In the genomic region with DNA sequence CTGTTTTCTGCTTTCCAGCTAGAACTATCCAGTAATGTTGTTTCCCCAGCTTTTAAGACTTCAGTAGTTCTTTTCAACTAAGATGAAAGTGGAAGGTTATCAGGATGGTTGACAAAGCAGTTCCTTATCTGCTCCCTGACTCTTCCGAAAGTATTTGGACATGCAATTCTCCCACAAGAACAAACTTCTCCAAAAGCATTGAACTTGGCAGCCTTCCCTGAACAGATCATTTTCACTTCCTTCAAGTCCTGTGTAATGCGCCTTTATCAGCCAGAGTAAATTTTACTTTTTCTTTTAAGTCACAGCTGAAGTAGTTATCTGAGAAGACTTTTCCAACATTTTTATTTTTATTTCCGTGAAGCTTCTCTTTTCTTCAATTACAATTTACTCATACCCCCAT, we compare ENCODE assay signal across 1 cellular context.
TF ChIP-seq lines count a peak whose summit lies in the region.

No MANE protein-coding gene starts in this region.

TF ChIP-seq in WTC11, 78 proteins besides CTCF, POLR2A, EP300 and RAD21 (continued from another document):
- TF ChIP-seq, protein P1, sequence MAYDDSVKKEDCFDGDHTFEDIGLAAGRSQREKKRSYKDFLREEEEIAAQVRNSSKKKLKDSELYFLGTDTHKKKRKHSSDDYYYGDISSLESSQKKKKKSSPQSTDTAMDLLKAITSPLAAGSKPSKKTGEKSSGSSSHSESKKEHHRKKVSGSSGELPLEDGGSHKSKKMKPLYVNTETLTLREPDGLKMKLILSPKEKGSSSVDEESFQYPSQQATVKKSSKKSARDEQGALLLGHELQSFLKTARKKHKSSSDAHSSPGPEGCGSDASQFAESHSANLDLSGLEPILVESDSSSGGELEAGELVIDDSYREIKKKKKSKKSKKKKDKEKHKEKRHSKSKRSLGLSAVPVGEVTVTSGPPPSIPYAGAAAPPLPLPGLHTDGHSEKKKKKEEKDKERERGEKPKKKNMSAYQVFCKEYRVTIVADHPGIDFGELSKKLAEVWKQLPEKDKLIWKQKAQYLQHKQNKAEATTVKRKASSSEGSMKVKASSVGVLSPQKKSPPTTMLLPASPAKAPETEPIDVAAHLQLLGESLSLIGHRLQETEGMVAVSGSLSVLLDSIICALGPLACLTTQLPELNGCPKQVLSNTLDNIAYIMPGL (CRISPR knock-in tag; IDR thresholded peaks at IDR 0.05), result no peak
